In genomic region chrX:53715336-53715924, GRCh38 we compare ENCODE assay signal across 11 cellular contexts. TPM values are rescaled to one million over a fixed set of nuclear protein-coding genes. Genes with fewer than 3 reads are reported as not detected.
A peak's percentile ranks its signal among the peaks of the same experiment; 100 is the strongest.
DNase-seq lines count a peak whose midpoint lies in the region; ATAC-seq, FAIRE-seq and TF ChIP-seq lines count a peak whose summit lies in the region.
"Had no signal": no experiment of that assay in that cellular context is flagged by ENCODE, and none has a peak within 500 bp of the region (broad histone marks: within the 10 kb centered on the region; RNA-seq: fewer than 3 reads in every experiment).

No MANE protein-coding gene starts in this region.

- peak overlapping the region; percentile 76 for H3K4me3 Mint-ChIP-seq in CD4-positive, alpha-beta T cell

- FAIRE-seq in GM19239 (lab: Jason Lieb, UNC) (peak; percentile 51), RCC 7860 (lab: Jason Lieb, UNC) (no peak)

- H3K9ac ChIP-seq in fibroblast of lung (ENCODE audit: insufficient read depth, low read length) = no peak overlapping the region

- ATAC-seq in CD4-positive, alpha-beta T cell (ENCODE audit: poor library complexity) = no peak
- no peak for ATAC-seq in HG02884 (IDR thresholded peaks at IDR 0.05; ENCODE audit: unreplicated experiment)

- H3K9me3 Mint-ChIP-seq in CD4-positive, alpha-beta T cell = no peaks in the 10 kb centered on the region

- H3K4me3 ChIP-seq in fibroblast of lung (replicated peaks in 1 of 4; ENCODE audit: control extremely low read depth in 1 of 4, insufficient read depth in 1 of 4, low read depth in 3 of 4, low read length in 4 of 4) = no peak overlapping the region
- H3K4me3 ChIP-seq: right lobe of liver had no signal

- TF ChIP-seq CTCF in CD4-positive, alpha-beta T cell (IDR thresholded peaks at IDR 0.05) = no peak
- TF ChIP-seq CTCF in fibroblast of lung (conservative IDR thresholded peaks at IDR 0.05 in 1 of 2, IDR thresholded peaks at IDR 0.05 in 1 of 2; ENCODE audit: low read depth in 1 of 2, low read length in 2 of 2) = no peak

- H2AFZ ChIP-seq in fibroblast of lung (ENCODE audit: low read length) = no peak overlapping the region

- CTCF ChIA-PET in CD4-positive, alpha-beta T cell (lab: Charles Lee) = interaction anchor here (0.6 to 1.6 kb wide), 3 partner anchors 31 to 122 kb away, joined by 3 to 7 read pairs (median 3); no protein-coding TSS in a partner anchor

- H3K27ac Mint-ChIP-seq in CD4-positive, alpha-beta T cell = peak overlapping the region; percentile 90

- H3K36me3 ChIP-seq in fibroblast of lung (ENCODE audit: control insufficient read depth, insufficient read depth, low read length) = no peaks in the 10 kb centered on the region
- H3K36me3 ChIP-seq: BE2C, right lobe of liver had no signal

- peaks cover 5% of the 10 kb centered on the region for H3K4me1 ChIP-seq in fibroblast of lung (ENCODE audit: control insufficient read depth, extremely low read depth, insufficient read depth, low read length)
- H3K4me1 ChIP-seq: BE2C, right lobe of liver had no signal

- no peaks in the 10 kb centered on the region for H4K20me1 ChIP-seq in fibroblast of lung (ENCODE audit: control insufficient read depth, extremely low read depth, insufficient read depth, low read length)

- no peaks in the 10 kb centered on the region for H3K27me3 Mint-ChIP-seq in CD4-positive, alpha-beta T cell

- H3K79me2 ChIP-seq in fibroblast of lung (ENCODE audit: control insufficient read depth, insufficient read depth, low read length) = no peaks in the 10 kb centered on the region

- no peaks in the 10 kb centered on the region for H3K27me3 ChIP-seq in CD4-positive, alpha-beta T cell (ENCODE audit: control insufficient read depth, insufficient read depth, low read length)
- H3K27me3 ChIP-seq in fibroblast of lung (ENCODE audit: control insufficient read depth, insufficient read depth, low read length) = no peaks in the 10 kb centered on the region
- H3K27me3 ChIP-seq: BE2C, right lobe of liver had no signal

- no peaks in the 10 kb centered on the region for H3K9me3 ChIP-seq in CD4-positive, alpha-beta T cell (ENCODE audit: control insufficient read depth, low read length)
- H3K9me3 ChIP-seq in fibroblast of lung (ENCODE audit: control insufficient read depth, insufficient read depth, low read depth, low read length) = no peaks in the 10 kb centered on the region
- H3K9me3 ChIP-seq: BE2C, right lobe of liver had no signal

- H3K27ac ChIP-seq in CD4-positive, alpha-beta T cell (ENCODE audit: low read depth, low read length) = peak overlapping the region; percentile 80
- no peak overlapping the region for H3K27ac ChIP-seq in fibroblast of lung (ENCODE audit: insufficient read depth, low read length)
- H3K27ac ChIP-seq: right lobe of liver had no signal

- POLR2A ChIA-PET in CD4-positive, alpha-beta T cell (lab: Charles Lee) = interaction anchor here (1.0 to 4.5 kb wide), 3 partner anchors 29 to 329 kb away, joined by 3 to 51 read pairs (median 37); partner anchors contain the start of genes HUWE1 and PHF8

- peaks cover 50% of the 10 kb centered on the region for H3K4me1 Mint-ChIP-seq in CD4-positive, alpha-beta T cell (ENCODE audit: low read depth)

- peak overlapping the region; percentile 15 for H3K4me2 ChIP-seq in fibroblast of lung (ENCODE audit: extremely low read depth, insufficient read depth, low read length)

- H3K36me3 Mint-ChIP-seq in CD4-positive, alpha-beta T cell (ENCODE audit: low read depth) = no peaks in the 10 kb centered on the region

- no peak for DNase-seq in CD4-positive, alpha-beta T cell
- DNase-seq in GM19239 (ENCODE audit: insufficient read length, low spot score) (no peak), RCC 7860 (ENCODE audit: low spot score) (peak; percentile 47), fibroblast of lung (ENCODE audit: low read depth in 2 of 2) (peak in 1 of 2 donors; percentile 21), cortex of kidney (lab: John Stamatoyannopoulos, UW) (no peak), DMS53 treated with DMSO at 0.1 percent for 48 hours (lab: John Stamatoyannopoulos, UW; ENCODE audit: unreplicated experiment) (no peak), NCI-H2227 treated with DMSO at 0.1 percent for 48 hours (lab: John Stamatoyannopoulos, UW) (no peak)
- DNase-seq: BE2C, NCI-H1105 treated with DMSO at 0.1 percent for 48 hours, right lobe of liver had no signal

- intact Hi-C loops in CD4-positive, alpha-beta T cell (cut with DNase I, micrococcal nuclease) = loop anchor here in 1 of 2 experiments (2.0 kb wide), 1 partner anchor 31 kb away; no protein-coding TSS in a partner anchor

RNA-seq across cellular contexts. Expression of gene HUWE1, which starts 28.9 kb away (rescaled TPM):
- total RNA-seq in CD4-positive, alpha-beta T cell = 100 to 1,000 TPM; 127 TPM
- total RNA-seq in fibroblast of lung = 85.5 and 146 TPM in 2 replicates
- 52.8 and 73.3 TPM in 2 replicates for polyA plus RNA-seq in fibroblast of lung
- 61.4 and 68.0 TPM in 2 replicates for polyA plus RNA-seq in fibroblast of lung (2012)
- polyA minus RNA-seq in fibroblast of lung (ENCODE audit: low replicate concordance) = 350 and 439 TPM in 2 replicates
